ENCODE assay signal across 25 cellular contexts in genomic region chr3:56870436-56870835, GRCh38.
DNase-seq lines count a peak whose midpoint lies in the region; ATAC-seq and TF ChIP-seq lines count a peak whose summit lies in the region.
"Had no signal": no experiment of that assay in that cellular context is flagged by ENCODE, and none has a peak within 500 bp of the region (broad histone marks: within the 10 kb centered on the region; RNA-seq: fewer than 3 reads in every experiment).

No MANE protein-coding gene starts in this region.

- H3K27ac ChIP-seq in GM23248 (no peak overlapping the region), foreskin keratinocyte (no peak overlapping the region), sigmoid colon (no peak overlapping the region)
- H3K27ac ChIP-seq: BLaER1, coronary artery, esophagus squamous epithelium had no signal

- no peak overlapping the region for H3K4me2 ChIP-seq in GM23248 (ENCODE audit: unreplicated experiment)
- H3K4me2 ChIP-seq: BLaER1 had no signal

- intact Hi-C loops in sigmoid colon (cut with DNase I), result no loop called here

- TF ChIP-seq CTCF in foreskin keratinocyte (conservative IDR thresholded peaks at IDR 0.05) (no peak), sigmoid colon (IDR thresholded peaks at IDR 0.05) (no peak)

- no peaks in the 10 kb centered on the region for H3K36me3 ChIP-seq in GM23248 (ENCODE audit: low read depth)
- H3K36me3 ChIP-seq in sigmoid colon, result no peaks in the 10 kb centered on the region
- H3K36me3 ChIP-seq: BLaER1, esophagus squamous epithelium had no signal

- WGBS in GM23248 (ENCODE audit: low coverage in 1 of 2, low lambda C conversion rate in 2 of 2, missing lambda C conversion rate in 2 of 2), 2 experiments, result 38 to 60% methylated on average over 1 of the region's 1 CpG
- 77 to 86% methylated on average over 1 of the region's 1 CpG for WGBS in sigmoid colon, 2 donors

- no peaks in the 10 kb centered on the region for H3K27me3 Mint-ChIP-seq in activated T-cell treated with anti-CD3 and anti-CD28 coated beads, Interleukin-2, amount 50 U/mL, for 4 hours (ENCODE audit: low read depth)
- no peaks in the 10 kb centered on the region for H3K27me3 Mint-ChIP-seq in activated T-helper 17 cell treated with anti-CD3 and anti-CD28 coated beads, Interleukin-2, amount 50 U/mL, for 72 hours
- H3K27me3 Mint-ChIP-seq in immature natural killer cell (ENCODE audit: low read depth in 3 of 3), result no peaks in the 10 kb centered on the region
- H3K27me3 Mint-ChIP-seq: naive thymus-derived CD8-positive, alpha-beta T cell had no signal

- no peak for TF ChIP-seq EP300 in sigmoid colon (IDR thresholded peaks at IDR 0.05)

- H3K4me1 Mint-ChIP-seq in activated T-cell treated with anti-CD3 and anti-CD28 coated beads, Interleukin-2, amount 50 U/mL, for 4 hours (ENCODE audit: low read depth), result peaks cover 64% of the 10 kb centered on the region
- peaks cover 30% of the 10 kb centered on the region for H3K4me1 Mint-ChIP-seq in activated T-helper 17 cell treated with anti-CD3 and anti-CD28 coated beads, Interleukin-2, amount 50 U/mL, for 72 hours
- H3K4me1 Mint-ChIP-seq in immature natural killer cell, result peaks cover 15 to 26% of the 10 kb centered on the region in 2 donors

- H2AFZ ChIP-seq in GM23248, result no peak overlapping the region

- no peak for TF ChIP-seq POLR2A in sigmoid colon (IDR thresholded peaks at IDR 0.05)

- no peak for DNase-seq in activated T-cell treated with anti-CD3 and anti-CD28 coated beads, Interleukin-2, amount 50 U/mL, for 4 hours
- DNase-seq in activated T-cell treated with anti-CD3 and anti-CD28 coated beads, Interleukin-2, amount 50 U/mL, for 1 hour, result no peak
- DNase-seq in GM23248, result peak; percentile 21
- peak in 1 of 2 donors; percentile 40 for DNase-seq in foreskin keratinocyte
- DNase-seq in immature natural killer cell, result no peak
- DNase-seq in NCI-H128 (lab: John Stamatoyannopoulos, UW; ENCODE audit: unreplicated experiment), result no peak
- DNase-seq in sigmoid colon, result no peak
- DNase-seq: ACHN; activated CD4-positive, alpha-beta T cell treated with anti-CD3 and anti-CD28 coated beads for 48 hours; activated CD8-positive, alpha-beta memory T cell treated with anti-CD3 and anti-CD28 coated beads, Interleukin-2, amount 50 U/mL, for 48 hours; esophagus squamous epithelium; glutamatergic neuron; naive thymus-derived CD8-positive, alpha-beta T cell; NCI-H1048; NCI-H187 treated with DMSO at 0.1 percent for 48 hours; NCI-H2227 treated with DMSO at 0.1 percent for 48 hours; NCI-H774; SIG-M5; stimulated activated CD4-positive, alpha-beta T cell treated with anti-CD3 and anti-CD28 coated beads, Interleukin-12 subunit alpha, Interleukin-12 subunit beta, amount 100 ng/mL, for 4 hours; stimulated activated CD4-positive, alpha-beta T cell treated with anti-CD3 and anti-CD28 coated beads, Interleukin-4, amount 100 ng/mL, for 4 hours; trophoblast cell had no signal

- no peaks in the 10 kb centered on the region for H3K79me2 ChIP-seq in GM23248 (ENCODE audit: insufficient read depth)

- H4K20me1 ChIP-seq in GM23248 (ENCODE audit: insufficient read depth), result no peaks in the 10 kb centered on the region
- H4K20me1 ChIP-seq: BLaER1 had no signal

- no peaks in the 10 kb centered on the region for H3K9me2 ChIP-seq in GM23248 (ENCODE audit: insufficient read depth)

- peak; percentile 38 to 62 for ATAC-seq in activated T-cell treated with anti-CD3 and anti-CD28 coated beads, Interleukin-2, amount 50 U/mL, for 4 hours
- ATAC-seq in activated T-helper 17 cell treated with anti-CD3 and anti-CD28 coated beads, Interleukin-2, amount 50 U/mL, for 72 hours (replicated peaks), result peak; percentile 57
- ATAC-seq in foreskin keratinocyte, result peak; percentile 25
- ATAC-seq: naive thymus-derived CD8-positive, alpha-beta T cell had no signal

- H3K4me3 ChIP-seq in GM23248 (no peak overlapping the region), sigmoid colon (no peak overlapping the region)
- H3K4me3 ChIP-seq: BLaER1, coronary artery, esophagus squamous epithelium had no signal

- no peak overlapping the region for H3K9ac ChIP-seq in GM23248
- H3K9ac ChIP-seq: BLaER1 had no signal

- H3K4me1 ChIP-seq in GM23248 (ENCODE audit: insufficient read depth) (peaks cover 7% of the 10 kb centered on the region; the same call in 1 of the 2 replicates), foreskin keratinocyte (peaks cover 7% of the 10 kb centered on the region), sigmoid colon (peaks cover 0 to 22% (median 7%) of the 10 kb centered on the region in 4 donors)
- H3K4me1 ChIP-seq: BLaER1, esophagus squamous epithelium had no signal

- H3K27me3 ChIP-seq in GM23248 (replicated peaks; ENCODE audit: insufficient read depth) (peaks cover 3% of the 10 kb centered on the region; the same call in 1 of the 2 replicates), foreskin keratinocyte (no peaks in the 10 kb centered on the region), sigmoid colon (no peaks in the 10 kb centered on the region)
- H3K27me3 ChIP-seq: BLaER1, esophagus squamous epithelium had no signal

- H3K9me3 ChIP-seq in GM23248 (ENCODE audit: low read depth) (no peaks in the 10 kb centered on the region), sigmoid colon (no peaks in the 10 kb centered on the region)
- H3K9me3 ChIP-seq: BLaER1, esophagus squamous epithelium had no signal

- H3K27ac Mint-ChIP-seq in activated T-helper 17 cell treated with anti-CD3 and anti-CD28 coated beads, Interleukin-2, amount 50 U/mL, for 72 hours, result no peak overlapping the region
- no peak overlapping the region for H3K27ac Mint-ChIP-seq in immature natural killer cell
- H3K27ac Mint-ChIP-seq: brain; naive thymus-derived CD8-positive, alpha-beta T cell had no signal

- H3F3A ChIP-seq in GM23248 (ENCODE audit: insufficient read depth), result no peaks in the 10 kb centered on the region

- H3K4me3 Mint-ChIP-seq in activated T-cell treated with anti-CD3 and anti-CD28 coated beads, Interleukin-2, amount 50 U/mL, for 4 hours, result no peak overlapping the region
- peak overlapping the region; percentile 19 for H3K4me3 Mint-ChIP-seq in activated T-helper 17 cell treated with anti-CD3 and anti-CD28 coated beads, Interleukin-2, amount 50 U/mL, for 72 hours
- H3K4me3 Mint-ChIP-seq in immature natural killer cell, result no peak overlapping the region
- H3K4me3 Mint-ChIP-seq: brain; naive thymus-derived CD8-positive, alpha-beta T cell had no signal

- in situ Hi-C loops in GM23248 (cut with MboI), result no loop called here

- peaks cover 2% of the 10 kb centered on the region for H3K36me3 Mint-ChIP-seq in activated T-cell treated with anti-CD3 and anti-CD28 coated beads, Interleukin-2, amount 50 U/mL, for 4 hours (ENCODE audit: insufficient read depth)
- H3K36me3 Mint-ChIP-seq in activated T-helper 17 cell treated with anti-CD3 and anti-CD28 coated beads, Interleukin-2, amount 50 U/mL, for 72 hours (ENCODE audit: low read depth), result no peaks in the 10 kb centered on the region
- H3K36me3 Mint-ChIP-seq in immature natural killer cell, result peaks cover 0 to 2% (median 0%) of the 10 kb centered on the region in 3 donors
- H3K36me3 Mint-ChIP-seq: brain had no signal

- no peaks in the 10 kb centered on the region for H3K9me3 Mint-ChIP-seq in activated T-cell treated with anti-CD3 and anti-CD28 coated beads, Interleukin-2, amount 50 U/mL, for 4 hours
- H3K9me3 Mint-ChIP-seq in activated T-helper 17 cell treated with anti-CD3 and anti-CD28 coated beads, Interleukin-2, amount 50 U/mL, for 72 hours, result no peaks in the 10 kb centered on the region
- no peaks in the 10 kb centered on the region for H3K9me3 Mint-ChIP-seq in immature natural killer cell
- H3K9me3 Mint-ChIP-seq: brain; naive thymus-derived CD8-positive, alpha-beta T cell had no signal
